ENCODE assay signal across 15 cellular contexts in genomic region chr10:15321431-15322321, GRCh38. TPM values are rescaled to one million over a fixed set of nuclear protein-coding genes. Genes with fewer than 3 reads are reported as not detected.
A peak's percentile ranks its signal among the peaks of the same experiment; 100 is the strongest.
DNase-seq lines count a peak whose midpoint lies in the region; TF ChIP-seq lines count a peak whose summit lies in the region.
"Had no signal": no experiment of that assay in that cellular context is flagged by ENCODE, and none has a peak within 500 bp of the region (broad histone marks: within the 10 kb centered on the region; RNA-seq: fewer than 3 reads in every experiment).

No MANE protein-coding gene starts in this region.

- no peak overlapping the region for H3K4me3 Mint-ChIP-seq in mesothelial cell of epicardium
- H3K4me3 Mint-ChIP-seq: immature natural killer cell had no signal

- H3K36me3 Mint-ChIP-seq in mesothelial cell of epicardium: peaks cover 4% of the 10 kb centered on the region
- H3K36me3 Mint-ChIP-seq: immature natural killer cell had no signal

- peak overlapping the region; percentile 72 for H3K27ac Mint-ChIP-seq in mesothelial cell of epicardium
- H3K27ac Mint-ChIP-seq: immature natural killer cell had no signal

- peaks cover 25% of the 10 kb centered on the region for H3K4me1 Mint-ChIP-seq in mesothelial cell of epicardium

- H3K27ac ChIP-seq in testis: no peak overlapping the region
- H3K27ac ChIP-seq: BLaER1 treated with 17β-estradiol and CSF1 and Interleukin-3, amounts not matched to agents 10 nM and 100 nM; esophagus squamous epithelium had no signal

- H3K36me3 ChIP-seq in testis (ENCODE audit: low read depth, missing control alignments): no peaks in the 10 kb centered on the region
- H3K36me3 ChIP-seq: esophagus squamous epithelium had no signal

- DNase-seq in AG09319 (ENCODE audit: extremely low read depth, low read depth): peak; percentile 54
- DNase-seq in NCI-H226: peak; percentile 61
- peak; percentile 55 for DNase-seq in fibroblast of mammary gland (ENCODE audit: low read depth)
- DNase-seq in mesothelial cell of epicardium (ENCODE audit: low spot score in 2 of 2, unreplicated experiment in 2 of 2): no peak
- no peak for DNase-seq in testis
- DNase-seq in NCI-H2171 (lab: John Stamatoyannopoulos, UW): no peak
- DNase-seq in stimulated activated naive CD4-positive, alpha-beta T cell (lab: John Stamatoyannopoulos, UW): no peak
- DNase-seq in stimulated activated CD4-positive, alpha-beta T cell treated with anti-CD3 and anti-CD28 coated beads, Interleukin-12 subunit alpha, Interleukin-12 subunit beta, amount 100 ng/mL, for 4 hours: no peak
- DNase-seq: activated gamma-delta T cell; esophagus squamous epithelium; immature natural killer cell; NCI-H524 treated with DMSO at 0.1 percent for 48 hours; RPMI8226; stimulated activated naive CD8-positive, alpha-beta T cell treated with anti-CD3 and anti-CD28 coated beads, Interleukin-15, Interleukin-2, amounts not matched to agents 100 U/mL and 50 U/mL, for 24 hours had no signal

- H3K4me3 ChIP-seq in fibroblast of mammary gland (ENCODE audit: control insufficient read depth, low read depth, low read length) (no peak overlapping the region), testis (no peak overlapping the region)
- H3K4me3 ChIP-seq: BLaER1 treated with 17β-estradiol and CSF1 and Interleukin-3, amounts not matched to agents 10 nM and 100 nM; esophagus squamous epithelium had no signal

- TF ChIP-seq POLR2A in testis (IDR thresholded peaks at IDR 0.05): no peak

- H3K9me3 Mint-ChIP-seq in mesothelial cell of epicardium: peaks cover 4% of the 10 kb centered on the region
- H3K9me3 Mint-ChIP-seq: immature natural killer cell had no signal

- intact Hi-C loops in testis (cut with DNase I; ENCODE audit: low total_unique reads): no loop called here

- peaks cover 5% of the 10 kb centered on the region for H3K4me1 ChIP-seq in testis

- TF ChIP-seq CTCF in AG09319 (IDR thresholded peaks at IDR 0.05; ENCODE audit: low read depth, low read length) (no peak), fibroblast of mammary gland (conservative IDR thresholded peaks at IDR 0.05; ENCODE audit: control insufficient read depth, insufficient read depth, low read depth, low read length) (no peak), mesothelial cell of epicardium (IDR thresholded peaks at IDR 0.05; ENCODE audit: unreplicated experiment) (no peak), testis (IDR thresholded peaks at IDR 0.05) (no peak)

- no peaks in the 10 kb centered on the region for H3K27me3 ChIP-seq in testis
- H3K27me3 ChIP-seq: BLaER1 treated with 17β-estradiol and CSF1 and Interleukin-3, amounts not matched to agents 10 nM and 100 nM; esophagus squamous epithelium had no signal

- H3K27me3 Mint-ChIP-seq in mesothelial cell of epicardium (ENCODE audit: low read depth): no peaks in the 10 kb centered on the region

- H3K9me3 ChIP-seq in testis: no peaks in the 10 kb centered on the region
- H3K9me3 ChIP-seq: esophagus squamous epithelium had no signal

- 31 to 38% methylated on average over 5 of the region's 5 CpGs for WGBS in testis, 2 donors

RNA-seq across cellular contexts. Expression of gene FAM171A1, which starts 49.4 kb away (rescaled TPM):
- total RNA-seq in mesothelial cell of epicardium (70.7 to 75.3 TPM (median 73.6 TPM) in 3 replicates), testis (10 to 100 TPM; 10.8 to 11.1 TPM)
- polyA plus RNA-seq in testis (ENCODE audit: insufficient read depth, low read depth, low replicate concordance): 9.2 TPM

Comparison
In these comparisons a context has a peak if more than half of its experiments do, and no peak if none do; other contexts are left out.
1. DNase-seq: peak in AG09319 (single experiment), NCI-H226 (single experiment) and fibroblast of mammary gland (single experiment); none in mesothelial cell of epicardium (0 of 2), testis (single experiment), NCI-H2171 (single experiment), stimulated activated naive CD4-positive, alpha-beta T cell (0 of 6) and stimulated activated CD4-positive, alpha-beta T cell treated with anti-CD3 and anti-CD28 coated beads, Interleukin-12 subunit alpha, Interleukin-12 subunit beta, amount 100 ng/mL, for 4 hours (single experiment).